19 cellular contexts compared by ENCODE assay signal in the genomic region with DNA sequence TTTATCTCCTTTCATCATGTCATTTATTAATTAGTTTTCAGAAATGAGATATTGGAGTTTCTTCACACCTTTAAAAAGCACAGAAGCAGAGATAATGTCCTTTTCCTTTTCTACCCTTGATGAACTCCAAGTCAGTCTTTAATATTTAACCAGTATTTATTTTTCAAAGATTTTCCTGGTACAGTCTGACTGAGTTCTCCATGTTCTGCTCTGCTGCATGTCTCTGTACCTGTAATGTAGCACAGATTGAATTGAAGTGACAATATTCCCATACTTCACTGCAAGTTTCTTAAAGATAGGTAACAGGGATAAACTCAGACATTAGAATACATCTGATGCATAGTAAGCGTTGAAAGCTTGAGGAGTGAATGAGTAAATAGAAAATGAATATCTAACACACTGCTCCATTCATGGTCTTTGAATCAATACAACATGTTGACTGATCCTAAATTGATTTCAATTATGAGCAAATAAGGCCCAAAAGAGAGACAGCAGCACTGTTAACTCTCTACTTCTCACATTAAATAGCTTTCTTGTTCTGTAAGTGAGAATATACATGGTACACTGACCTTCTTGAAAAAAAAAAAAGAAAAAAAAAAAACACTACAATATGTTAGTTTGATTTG.
"Had no signal": no experiment of that assay in that cellular context is flagged by ENCODE, and none has a peak within 500 bp of the region (broad histone marks: within the 10 kb centered on the region; RNA-seq: fewer than 3 reads in every experiment).

No MANE protein-coding gene starts in this region.

- H3K36me3 ChIP-seq: breast epithelium, esophagus muscularis mucosa, spleen, uterus had no signal

- H3K4me3 ChIP-seq: breast epithelium, dorsolateral prefrontal cortex, esophagus muscularis mucosa, spleen, testis, uterus had no signal

- H3K4me1 ChIP-seq: breast epithelium, esophagus muscularis mucosa, spleen, testis, uterus had no signal

- H3K9me3 ChIP-seq: esophagus muscularis mucosa, testis, uterus had no signal

- DNase-seq: activated CD4-positive, alpha-beta memory T cell treated with anti-CD3 and anti-CD28 coated beads for 36 hours; activated CD4-positive, alpha-beta T cell treated with anti-CD3 and anti-CD28 coated beads for 4 hours; activated CD4-positive, CD25-positive, alpha-beta regulatory T cell; activated naive CD4-positive, alpha-beta T cell treated with Interleukin-2 at 50 U/mL for 16 hours; activated naive CD8-positive, alpha-beta T cell treated with anti-CD3 and anti-CD28 coated beads for 36 hours; activated T-cell treated with anti-CD3 and anti-CD28 coated beads, Interleukin-2, amount 50 U/mL, for 48 hours; dorsolateral prefrontal cortex; hypothalamus; left ventricle myocardium superior; midbrain; natural killer cell; spleen; stimulated activated CD4-positive, alpha-beta T cell treated with anti-CD3 and anti-CD28 coated beads, Interleukin-4, amount 100 ng/mL, for 1 hour; stimulated activated naive CD4-positive, alpha-beta T cell; testis; trophoblast cell; uterus had no signal

- ATAC-seq: left ventricle myocardium superior, natural killer cell had no signal

- H3K27me3 ChIP-seq: breast epithelium, dorsolateral prefrontal cortex, esophagus muscularis mucosa, spleen, testis, uterus had no signal

- H3K27ac ChIP-seq: breast epithelium, dorsolateral prefrontal cortex, esophagus muscularis mucosa, spleen, testis, uterus had no signal
